1 cellular context compared by ENCODE assay signal in the genomic region with DNA sequence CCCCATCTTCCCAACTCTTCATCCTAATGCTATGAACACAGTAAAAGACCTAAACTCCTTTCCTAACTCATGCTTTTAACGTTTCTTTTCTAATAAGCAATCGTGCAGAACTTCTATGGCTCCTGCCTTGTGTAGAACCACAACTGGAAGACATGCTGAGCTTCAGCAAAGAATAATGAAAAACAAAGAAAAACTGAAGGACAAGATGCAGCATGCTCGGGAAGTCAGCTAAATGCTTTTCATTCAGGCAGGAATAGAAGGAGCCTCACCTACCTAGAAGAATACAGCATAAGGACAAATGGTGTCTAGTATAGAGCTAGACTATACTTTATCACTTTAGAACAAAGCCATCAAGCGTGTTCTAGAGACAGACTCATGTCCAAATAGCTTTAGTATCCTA.
TF ChIP-seq lines count a peak whose summit lies in the region.

No MANE protein-coding gene starts in this region.

TF ChIP-seq in SK-N-SH, 30 proteins besides CTCF, POLR2A, EP300 and RAD21 (continued from another document):
- TF ChIP-seq SMC3 (IDR thresholded peaks at IDR 0.05; ENCODE audit: low read depth, low read length) (no peak), USF1 (IDR thresholded peaks at IDR 0.05; ENCODE audit: borderline replicate concordance, low read depth) (no peak), SIN3A (IDR thresholded peaks at IDR 0.05; ENCODE audit: borderline replicate concordance, low read depth, low read length) (no peak), MEF2A (IDR thresholded peaks at IDR 0.05; ENCODE audit: borderline replicate concordance, low read depth) (no peak), ZBTB33 (IDR thresholded peaks at IDR 0.05; ENCODE audit: borderline replicate concordance, low read depth) (no peak), GATA2 (CRISPR knock-in tag; IDR thresholded peaks at IDR 0.05) (no peak), GABPA (IDR thresholded peaks at IDR 0.05; ENCODE audit: low read depth) (no peak), ELF1 (IDR thresholded peaks at IDR 0.05) (no peak), JUND (IDR thresholded peaks at IDR 0.05) (no peak)
TF ChIP-seq in SK-N-SH: peak in this region for 0.
